ENCODE assay signal across 22 cellular contexts in genomic region chr2:239368321-239368720, GRCh38. TPM values are rescaled to one million over a fixed set of nuclear protein-coding genes. Genes with fewer than 3 reads are reported as not detected.
DNase-seq lines count a peak whose midpoint lies in the region; ATAC-seq, FAIRE-seq and TF ChIP-seq lines count a peak whose summit lies in the region.
"Had no signal": no experiment of that assay in that cellular context is flagged by ENCODE, and none has a peak within 500 bp of the region (broad histone marks: within the 10 kb centered on the region; RNA-seq: fewer than 3 reads in every experiment).

No MANE protein-coding gene starts in this region.

- no peaks in the 10 kb centered on the region for H3K27me3 ChIP-seq in CD8-positive, alpha-beta T cell (ENCODE audit: insufficient read depth, low read length)
- no peaks in the 10 kb centered on the region; a peak in 1 of 7 replicates for H3K27me3 ChIP-seq in H1 (replicated peaks in 1 of 4; ENCODE audit: control insufficient read depth in 3 of 4, extremely low read depth in 1 of 4, insufficient read depth in 3 of 4, low read length in 3 of 4)

- H3K27me3 Mint-ChIP-seq in CD8-positive, alpha-beta T cell (ENCODE audit: low read depth), result no peaks in the 10 kb centered on the region
- H3K27me3 Mint-ChIP-seq in T-helper 17 cell, result no peaks in the 10 kb centered on the region

- FAIRE-seq in H1 (lab: Jason Lieb, UNC), result no peak
- FAIRE-seq: GM12891 had no signal

- ATAC-seq in CD8-positive, alpha-beta T cell, result no peak
- no peak for ATAC-seq in sciatic nerve
- ATAC-seq in SK-N-SH treated with all-trans-retinoic acid at 6 μM for 48 hours, result no peak
- no peak for ATAC-seq in T-helper 17 cell

- peaks cover 5 to 34% of the 10 kb centered on the region in 2 experiments for H4K20me1 ChIP-seq in H1 (replicated peaks in 1 of 2; ENCODE audit: control insufficient read depth in 1 of 2, insufficient read depth in 2 of 2, low read length in 2 of 2)

- H2BK5ac ChIP-seq in H1 (ENCODE audit: low read depth, low read length), result peak overlapping the region; percentile 60; the same call in 1 of the 2 replicates

- no peaks in the 10 kb centered on the region for H3K36me3 ChIP-seq in CD8-positive, alpha-beta T cell (ENCODE audit: insufficient read depth, low read length)
- no peaks in the 10 kb centered on the region for H3K36me3 ChIP-seq in H1 (ENCODE audit: control insufficient read depth in 2 of 4, insufficient read depth in 4 of 4, low read length in 3 of 4)

- H3K27ac Mint-ChIP-seq in CD8-positive, alpha-beta T cell, result peak overlapping the region; percentile 71
- H3K27ac Mint-ChIP-seq in T-helper 17 cell, result no peak overlapping the region
- H3K27ac Mint-ChIP-seq: HFFc6 had no signal

- TF ChIP-seq RAD21 in H1 (IDR thresholded peaks at IDR 0.05 in 1 of 2, conservative IDR thresholded peaks at IDR 0.05 in 1 of 2; ENCODE audit: low read depth in 2 of 2, low read length in 2 of 2), result no peak

- no peaks in the 10 kb centered on the region for H3K9me3 ChIP-seq in CD8-positive, alpha-beta T cell (ENCODE audit: low read length)
- H3K9me3 ChIP-seq in H1 (ENCODE audit: insufficient read depth in 2 of 2, low read depth in 1 of 2, low read length in 1 of 2) (no peaks in the 10 kb centered on the region), T-helper 17 cell (ENCODE audit: control insufficient read depth, low read length, poor library complexity, severe bottlenecking) (no peaks in the 10 kb centered on the region)
- H3K9me3 ChIP-seq: Caco-2 had no signal

- no peak overlapping the region for H3K18ac ChIP-seq in H1 (ENCODE audit: extremely low read depth, low read length)

- peaks cover 9 to 67% of the 10 kb centered on the region in 2 experiments for H3K79me2 ChIP-seq in H1 (ENCODE audit: control insufficient read depth in 1 of 2, insufficient read depth in 2 of 2, low read length in 2 of 2)

- intact Hi-C loops in CD8-positive, alpha-beta T cell (cut with DNase I, micrococcal nuclease), result loop anchor here (2.0 to 5.0 kb wide), 2 partner anchors 41 to 42 kb away; no protein-coding TSS in a partner anchor
- intact Hi-C loops in sciatic nerve (cut with DNase I), result no loop called here

- peaks cover 41% of the 10 kb centered on the region for H3K4me1 ChIP-seq in CD8-positive, alpha-beta T cell (ENCODE audit: insufficient read depth, low read length)
- peaks cover 0 to 2% (median 0%) of the 10 kb centered on the region in 4 experiments; a peak in 1 of 7 replicates for H3K4me1 ChIP-seq in H1 (replicated peaks in 1 of 4; ENCODE audit: control insufficient read depth in 3 of 4, insufficient read depth in 4 of 4, low read length in 3 of 4)
- H3K4me1 ChIP-seq: Caco-2 had no signal

- H4K5ac ChIP-seq in H1 (ENCODE audit: insufficient read length, low read depth, low read length), result no peak overlapping the region

- no peak for TF ChIP-seq EP300 in H1 (IDR thresholded peaks at IDR 0.05; ENCODE audit: borderline replicate concordance in 1 of 2, low read depth in 2 of 2, low read length in 2 of 2)

- 84% methylated on average over 7 of the region's 9 CpGs; no CpG with 5 or more reads in 1 of the 2 experiments for WGBS in H1 (ENCODE audit: extremely low coverage in 1 of 2, insufficient coverage in 1 of 2, insufficient read length in 1 of 2, insufficient replicate concordance in 2 of 2, low coverage in 1 of 2, low lambda C conversion rate in 2 of 2, missing lambda C conversion rate in 1 of 2), 2 experiments

- peaks cover 33% of the 10 kb centered on the region for H3K4me1 Mint-ChIP-seq in CD8-positive, alpha-beta T cell (ENCODE audit: low read depth)
- H3K4me1 Mint-ChIP-seq in T-helper 17 cell, result peaks cover 30% of the 10 kb centered on the region

- no peak overlapping the region for H3K9ac ChIP-seq in H1 (replicated peaks in 1 of 4; ENCODE audit: extremely low read depth in 1 of 4, low read depth in 3 of 4, low read length in 3 of 4)
- H3K9ac ChIP-seq: KMS-11 had no signal

- no peak overlapping the region for H2AFZ ChIP-seq in H1 (ENCODE audit: low read length)

- POLR2A ChIA-PET in CD8-positive, alpha-beta T cell (lab: Charles Lee), result interaction anchor here (0.7 kb wide), 1 partner anchor 71 kb away, joined by 3 read pairs; no protein-coding TSS in a partner anchor
- POLR2A ChIA-PET in H1 (lab: Charles Lee; ENCODE audit: partially characterized antibody), result no interaction called here

- H3K79me1 ChIP-seq in H1 (ENCODE audit: low read depth, low read length), result peaks cover 19% of the 10 kb centered on the region

- H3K23ac ChIP-seq in H1 (ENCODE audit: insufficient read length), result no peak overlapping the region

- no peaks in the 10 kb centered on the region for H3K36me3 Mint-ChIP-seq in CD8-positive, alpha-beta T cell
- no peaks in the 10 kb centered on the region for H3K36me3 Mint-ChIP-seq in T-helper 17 cell (ENCODE audit: low read depth)

- H3K56ac ChIP-seq in H1 (replicated peaks; ENCODE audit: insufficient read length, low read depth, low read length), result no peak overlapping the region

- no peak overlapping the region for H2BK20ac ChIP-seq in H1 (ENCODE audit: low read length)

- CTCF ChIA-PET in CD8-positive, alpha-beta T cell (lab: Charles Lee), result interaction anchor here (1.9 kb wide), 1 partner anchor 12 kb away, joined by 5 read pairs; no protein-coding TSS in a partner anchor
- CTCF ChIA-PET in H1 (lab: Charles Lee; ENCODE audit: partially characterized antibody), result interaction anchor here (1.0 to 1.9 kb wide), 3 partner anchors 9 to 18 kb away, joined by 3 to 4 read pairs (median 3); no protein-coding TSS in a partner anchor

- peaks cover 4% of the 10 kb centered on the region; the same call in 1 of the 2 replicates for H3K23me2 ChIP-seq in H1 (ENCODE audit: low read depth, low read length)

- no peaks in the 10 kb centered on the region for H3K9me3 Mint-ChIP-seq in CD8-positive, alpha-beta T cell
- H3K9me3 Mint-ChIP-seq: CD14-positive monocyte, HFFc6 had no signal

- no peak for TF ChIP-seq POLR2A in H1 (IDR thresholded peaks at IDR 0.05; ENCODE audit: control extremely low read depth in 1 of 2, low read depth in 2 of 2, low read length in 2 of 2)

- no peak overlapping the region for H2BK15ac ChIP-seq in H1 (ENCODE audit: low read length)

- no peak overlapping the region for H2BK120ac ChIP-seq in H1 (replicated peaks; ENCODE audit: low read depth, low read length)

- H2BK12ac ChIP-seq in H1 (ENCODE audit: low read depth, low read length), result no peak overlapping the region

- H3K27ac ChIP-seq in CD8-positive, alpha-beta T cell (ENCODE audit: low read depth, low read length), result peak overlapping the region; percentile 67
- H3K27ac ChIP-seq in H1 (ENCODE audit: low read depth, low read length), result no peak overlapping the region
- H3K27ac ChIP-seq: HL-60, KMS-11 had no signal

- H3K4me3 ChIP-seq in CD8-positive, alpha-beta T cell (ENCODE audit: low read depth, low read length), result no peak overlapping the region
- H3K4me3 ChIP-seq in H1 (ENCODE audit: extremely low read depth in 1 of 4, insufficient read depth in 2 of 4, low read depth in 3 of 4, low read length in 4 of 4), result no peak overlapping the region

- no peak overlapping the region for H3K4me2 ChIP-seq in H1 (ENCODE audit: insufficient read depth in 1 of 2, low read depth in 2 of 2, low read length in 2 of 2)
- H3K4me2 ChIP-seq: KMS-11 had no signal

- no peak overlapping the region for H3K4ac ChIP-seq in H1 (replicated peaks; ENCODE audit: insufficient read length, low read depth, low read length)

- no peak overlapping the region for H3K4me3 Mint-ChIP-seq in CD8-positive, alpha-beta T cell
- H3K4me3 Mint-ChIP-seq in T-helper 17 cell, result no peak overlapping the region
- H3K4me3 Mint-ChIP-seq: CD14-positive monocyte, HFFc6 had no signal

- no peak overlapping the region for H4K91ac ChIP-seq in H1 (replicated peaks; ENCODE audit: insufficient read length, low read length)

- peak; percentile 51 for DNase-seq in activated effector memory CD4-positive, alpha-beta T cell treated with anti-CD3 and anti-CD28 coated beads, Interleukin-2, amount 50 U/mL, for 16 hours
- no peak for DNase-seq in activated effector memory CD4-positive, alpha-beta T cell treated with Interleukin-2 at 50 U/mL for 16 hours
- DNase-seq in CD8-positive, alpha-beta T cell, result no peak
- DNase-seq in H1 (ENCODE audit: low read depth in 1 of 2, low spot score in 2 of 2) (no peak), sciatic nerve (ENCODE audit: low spot score) (peak; percentile 38), DMS53 (lab: John Stamatoyannopoulos, UW) (no peak), T-helper 17 cell (no peak)
- DNase-seq: Caco-2, EL, HFFc6, MV-4-11, NCI-H187, NCI-H2107, NCI-H2227 treated with DMSO at 0.1 percent for 48 hours, NCI-H510A treated with DMSO at 0.1 percent for 48 hours, NCI-H774, SIG-M5 had no signal

- H2AK5ac ChIP-seq in H1 (ENCODE audit: low read depth, low read length), result no peak overlapping the region; the same call in 1 of the 2 replicates

- no peak overlapping the region for H4K8ac ChIP-seq in H1 (ENCODE audit: extremely low read depth, insufficient read depth, low read length)

- no peak for TF ChIP-seq CTCF in CD8-positive, alpha-beta T cell (IDR thresholded peaks at IDR 0.05)
- TF ChIP-seq CTCF in H1 (IDR thresholded peaks at IDR 0.05; ENCODE audit: control extremely low read depth in 1 of 3, insufficient read depth in 1 of 3, low read depth in 1 of 3, low read length in 3 of 3), result no peak

- no peak overlapping the region for H3K14ac ChIP-seq in H1 (ENCODE audit: insufficient read length)

TF ChIP-seq in H1, 55 proteins besides CTCF, POLR2A, EP300 and RAD21 (continues in another document):
- TF ChIP-seq HDAC6 (IDR thresholded peaks at IDR 0.05; ENCODE audit: low read depth, low read length) (no peak), GTF2F1 (IDR thresholded peaks at IDR 0.05; ENCODE audit: borderline replicate concordance, low read depth, low read length) (no peak), RFX5 (IDR thresholded peaks at IDR 0.05; ENCODE audit: borderline replicate concordance, low read depth, low read length) (no peak), TBP (IDR thresholded peaks at IDR 0.05; ENCODE audit: low read depth, low read length) (no peak)

TF ChIP-seq in SK-N-SH treated with all-trans-retinoic acid at 6 μM for 48 hours, 23 proteins besides CTCF, POLR2A, EP300 and RAD21 (continues in another document):
- TF ChIP-seq OSR1 (CRISPR knock-in tag; IDR thresholded peaks at IDR 0.05) (no peak), PPARA (CRISPR knock-in tag; IDR thresholded peaks at IDR 0.05; ENCODE audit: borderline replicate concordance) (no peak), ZNF70 (CRISPR knock-in tag; IDR thresholded peaks at IDR 0.05) (no peak), GLIS3 (CRISPR knock-in tag; IDR thresholded peaks at IDR 0.05) (no peak), SNAI2 (CRISPR knock-in tag; IDR thresholded peaks at IDR 0.05) (no peak)

RNA-seq across cellular contexts. Expression of gene HDAC4, which starts 32.5 kb away (rescaled TPM):
- 10 to 100 TPM; 28.3 to 35.7 TPM for total RNA-seq in CD8-positive, alpha-beta T cell
- total RNA-seq in H1 (2021; fragmentation: NEBNext Ultra II Directional; extraction: Animal tissue kit (Norgen Biotek cat#: 25700)), result 31.3 and 31.5 TPM in 2 replicates
- 15.4 and 31.2 TPM in 2 replicates for polyA plus RNA-seq in H1 (2011; rRNA removed)
- 14.3 TPM for polyA plus RNA-seq in H1 (2011; cell fraction: cytosol; rRNA removed)
- 24.1 TPM for polyA plus RNA-seq in H1 (2011; cell fraction: nucleus; rRNA removed)
- 9.7 to 17.8 TPM (median 12.6 TPM) in 4 replicates for polyA plus RNA-seq in H1 (2012, experiment 1 of 2)
- polyA plus RNA-seq in H1 (2012, experiment 2 of 2), result 5.0 TPM
- polyA plus RNA-seq in H1 (2013, experiment 1 of 2), result 14.8 TPM
- 12.6 TPM for polyA plus RNA-seq in H1 (2013, experiment 2 of 2)
- 35.1 and 38.5 TPM in 2 replicates for polyA minus RNA-seq in H1 (2011; rRNA and poly(A)+ RNA removed)
- polyA minus RNA-seq in H1 (2011; cell fraction: cytosol; rRNA and poly(A)+ RNA removed), result 26.3 TPM
- polyA minus RNA-seq in H1 (2011; cell fraction: nucleus; rRNA and poly(A)+ RNA removed), result 47.3 TPM
- 99.5 TPM for total RNA-seq in sciatic nerve
- total RNA-seq in T-helper 17 cell, result 10 to 100 TPM; 78.9 to 79.0 TPM

Comparison
In these comparisons a context has a peak if more than half of its experiments do, and no peak if none do; other contexts are left out.
1. DNase-seq: peak in activated effector memory CD4-positive, alpha-beta T cell treated with anti-CD3 and anti-CD28 coated beads, Interleukin-2, amount 50 U/mL, for 16 hours (single experiment) and sciatic nerve (single experiment); none in activated effector memory CD4-positive, alpha-beta T cell treated with Interleukin-2 at 50 U/mL for 16 hours (single experiment), CD8-positive, alpha-beta T cell (0 of 7), H1 (0 of 2), DMS53 (single experiment) and T-helper 17 cell (0 of 3).